In the genomic region with DNA sequence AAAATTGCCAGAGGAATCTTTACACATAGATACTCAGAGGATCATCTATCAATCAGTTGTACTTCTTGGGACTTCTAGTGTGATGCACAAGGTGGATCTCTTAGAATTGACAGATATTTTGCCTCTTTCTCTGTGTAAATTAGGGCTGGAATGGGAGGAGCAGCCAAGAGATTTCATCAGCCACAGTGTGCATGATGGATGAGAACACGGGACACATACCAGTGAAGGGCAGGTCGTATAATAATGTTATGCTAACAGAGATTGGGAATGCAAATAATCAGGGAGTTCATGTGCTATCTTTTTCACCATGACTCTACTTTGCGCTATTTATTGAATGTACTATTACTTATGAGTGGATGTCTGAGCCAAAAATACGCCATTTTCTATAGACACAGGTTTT, we compare ENCODE assay signal across 2 cellular contexts.
TF ChIP-seq lines count a peak whose summit lies in the region.

No MANE protein-coding gene starts in this region.

TF ChIP-seq in SK-N-SH, 30 proteins besides CTCF, POLR2A, EP300 and RAD21 (continued from another document):
- TF ChIP-seq EZH2phosphoT487 (IDR thresholded peaks at IDR 0.05; ENCODE audit: borderline replicate concordance, low read depth) (no peak), POLR2AphosphoS5 (IDR thresholded peaks at IDR 0.05; ENCODE audit: low read depth, low read length) (no peak), RCOR1 (IDR thresholded peaks at IDR 0.05; ENCODE audit: low read length) (no peak), TEAD4 (IDR thresholded peaks at IDR 0.05; ENCODE audit: borderline replicate concordance, insufficient read depth) (no peak), ELF1 (IDR thresholded peaks at IDR 0.05) (no peak)
- TF ChIP-seq, protein P1, sequence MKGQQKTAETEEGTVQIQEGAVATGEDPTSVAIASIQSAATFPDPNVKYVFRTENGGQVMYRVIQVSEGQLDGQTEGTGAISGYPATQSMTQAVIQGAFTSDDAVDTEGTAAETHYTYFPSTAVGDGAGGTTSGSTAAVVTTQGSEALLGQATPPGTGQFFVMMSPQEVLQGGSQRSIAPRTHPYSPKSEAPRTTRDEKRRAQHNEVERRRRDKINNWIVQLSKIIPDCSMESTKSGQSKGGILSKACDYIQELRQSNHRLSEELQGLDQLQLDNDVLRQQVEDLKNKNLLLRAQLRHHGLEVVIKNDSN (IDR thresholded peaks at IDR 0.05; ENCODE audit: borderline replicate concordance, low read depth) = no peak
- TF ChIP-seq, protein P2, sequence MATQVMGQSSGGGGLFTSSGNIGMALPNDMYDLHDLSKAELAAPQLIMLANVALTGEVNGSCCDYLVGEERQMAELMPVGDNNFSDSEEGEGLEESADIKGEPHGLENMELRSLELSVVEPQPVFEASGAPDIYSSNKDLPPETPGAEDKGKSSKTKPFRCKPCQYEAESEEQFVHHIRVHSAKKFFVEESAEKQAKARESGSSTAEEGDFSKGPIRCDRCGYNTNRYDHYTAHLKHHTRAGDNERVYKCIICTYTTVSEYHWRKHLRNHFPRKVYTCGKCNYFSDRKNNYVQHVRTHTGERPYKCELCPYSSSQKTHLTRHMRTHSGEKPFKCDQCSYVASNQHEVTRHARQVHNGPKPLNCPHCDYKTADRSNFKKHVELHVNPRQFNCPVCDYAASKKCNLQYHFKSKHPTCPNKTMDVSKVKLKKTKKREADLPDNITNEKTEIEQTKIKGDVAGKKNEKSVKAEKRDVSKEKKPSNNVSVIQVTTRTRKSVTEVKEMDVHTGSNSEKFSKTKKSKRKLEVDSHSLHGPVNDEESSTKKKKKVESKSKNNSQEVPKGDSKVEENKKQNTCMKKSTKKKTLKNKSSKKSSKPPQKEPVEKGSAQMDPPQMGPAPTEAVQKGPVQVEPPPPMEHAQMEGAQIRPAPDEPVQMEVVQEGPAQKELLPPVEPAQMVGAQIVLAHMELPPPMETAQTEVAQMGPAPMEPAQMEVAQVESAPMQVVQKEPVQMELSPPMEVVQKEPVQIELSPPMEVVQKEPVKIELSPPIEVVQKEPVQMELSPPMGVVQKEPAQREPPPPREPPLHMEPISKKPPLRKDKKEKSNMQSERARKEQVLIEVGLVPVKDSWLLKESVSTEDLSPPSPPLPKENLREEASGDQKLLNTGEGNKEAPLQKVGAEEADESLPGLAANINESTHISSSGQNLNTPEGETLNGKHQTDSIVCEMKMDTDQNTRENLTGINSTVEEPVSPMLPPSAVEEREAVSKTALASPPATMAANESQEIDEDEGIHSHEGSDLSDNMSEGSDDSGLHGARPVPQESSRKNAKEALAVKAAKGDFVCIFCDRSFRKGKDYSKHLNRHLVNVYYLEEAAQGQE (IDR thresholded peaks at IDR 0.05; ENCODE audit: low read depth, low read length) = no peak
- TF ChIP-seq, protein P3, sequence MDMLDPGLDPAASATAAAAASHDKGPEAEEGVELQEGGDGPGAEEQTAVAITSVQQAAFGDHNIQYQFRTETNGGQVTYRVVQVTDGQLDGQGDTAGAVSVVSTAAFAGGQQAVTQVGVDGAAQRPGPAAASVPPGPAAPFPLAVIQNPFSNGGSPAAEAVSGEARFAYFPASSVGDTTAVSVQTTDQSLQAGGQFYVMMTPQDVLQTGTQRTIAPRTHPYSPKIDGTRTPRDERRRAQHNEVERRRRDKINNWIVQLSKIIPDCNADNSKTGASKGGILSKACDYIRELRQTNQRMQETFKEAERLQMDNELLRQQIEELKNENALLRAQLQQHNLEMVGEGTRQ (IDR thresholded peaks at IDR 0.05; ENCODE audit: borderline replicate concordance, low read depth, low read length) = no peak

TF ChIP-seq in GM23338, 12 proteins besides CTCF, POLR2A, EP300 and RAD21 (continued from another document):
- TF ChIP-seq, protein P4, sequence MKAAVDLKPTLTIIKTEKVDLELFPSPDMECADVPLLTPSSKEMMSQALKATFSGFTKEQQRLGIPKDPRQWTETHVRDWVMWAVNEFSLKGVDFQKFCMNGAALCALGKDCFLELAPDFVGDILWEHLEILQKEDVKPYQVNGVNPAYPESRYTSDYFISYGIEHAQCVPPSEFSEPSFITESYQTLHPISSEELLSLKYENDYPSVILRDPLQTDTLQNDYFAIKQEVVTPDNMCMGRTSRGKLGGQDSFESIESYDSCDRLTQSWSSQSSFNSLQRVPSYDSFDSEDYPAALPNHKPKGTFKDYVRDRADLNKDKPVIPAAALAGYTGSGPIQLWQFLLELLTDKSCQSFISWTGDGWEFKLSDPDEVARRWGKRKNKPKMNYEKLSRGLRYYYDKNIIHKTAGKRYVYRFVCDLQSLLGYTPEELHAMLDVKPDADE (IDR thresholded peaks at IDR 0.05) = no peak
- TF ChIP-seq ZNF331 (CRISPR knock-in tag; IDR thresholded peaks at IDR 0.05; ENCODE audit: low read depth) (no peak), STAT1 (IDR thresholded peaks at IDR 0.05; ENCODE audit: unreplicated experiment) (no peak), POLR2AphosphoS5 (IDR thresholded peaks at IDR 0.05; ENCODE audit: low read depth) (no peak), CREB1 (CRISPR knock-in tag; IDR thresholded peaks at IDR 0.05; ENCODE audit: low read depth) (no peak), ZNF114 (CRISPR knock-in tag; IDR thresholded peaks at IDR 0.05) (no peak), JUNB (IDR thresholded peaks at IDR 0.05; ENCODE audit: unreplicated experiment) (no peak)
- TF ChIP-seq, protein P5, sequence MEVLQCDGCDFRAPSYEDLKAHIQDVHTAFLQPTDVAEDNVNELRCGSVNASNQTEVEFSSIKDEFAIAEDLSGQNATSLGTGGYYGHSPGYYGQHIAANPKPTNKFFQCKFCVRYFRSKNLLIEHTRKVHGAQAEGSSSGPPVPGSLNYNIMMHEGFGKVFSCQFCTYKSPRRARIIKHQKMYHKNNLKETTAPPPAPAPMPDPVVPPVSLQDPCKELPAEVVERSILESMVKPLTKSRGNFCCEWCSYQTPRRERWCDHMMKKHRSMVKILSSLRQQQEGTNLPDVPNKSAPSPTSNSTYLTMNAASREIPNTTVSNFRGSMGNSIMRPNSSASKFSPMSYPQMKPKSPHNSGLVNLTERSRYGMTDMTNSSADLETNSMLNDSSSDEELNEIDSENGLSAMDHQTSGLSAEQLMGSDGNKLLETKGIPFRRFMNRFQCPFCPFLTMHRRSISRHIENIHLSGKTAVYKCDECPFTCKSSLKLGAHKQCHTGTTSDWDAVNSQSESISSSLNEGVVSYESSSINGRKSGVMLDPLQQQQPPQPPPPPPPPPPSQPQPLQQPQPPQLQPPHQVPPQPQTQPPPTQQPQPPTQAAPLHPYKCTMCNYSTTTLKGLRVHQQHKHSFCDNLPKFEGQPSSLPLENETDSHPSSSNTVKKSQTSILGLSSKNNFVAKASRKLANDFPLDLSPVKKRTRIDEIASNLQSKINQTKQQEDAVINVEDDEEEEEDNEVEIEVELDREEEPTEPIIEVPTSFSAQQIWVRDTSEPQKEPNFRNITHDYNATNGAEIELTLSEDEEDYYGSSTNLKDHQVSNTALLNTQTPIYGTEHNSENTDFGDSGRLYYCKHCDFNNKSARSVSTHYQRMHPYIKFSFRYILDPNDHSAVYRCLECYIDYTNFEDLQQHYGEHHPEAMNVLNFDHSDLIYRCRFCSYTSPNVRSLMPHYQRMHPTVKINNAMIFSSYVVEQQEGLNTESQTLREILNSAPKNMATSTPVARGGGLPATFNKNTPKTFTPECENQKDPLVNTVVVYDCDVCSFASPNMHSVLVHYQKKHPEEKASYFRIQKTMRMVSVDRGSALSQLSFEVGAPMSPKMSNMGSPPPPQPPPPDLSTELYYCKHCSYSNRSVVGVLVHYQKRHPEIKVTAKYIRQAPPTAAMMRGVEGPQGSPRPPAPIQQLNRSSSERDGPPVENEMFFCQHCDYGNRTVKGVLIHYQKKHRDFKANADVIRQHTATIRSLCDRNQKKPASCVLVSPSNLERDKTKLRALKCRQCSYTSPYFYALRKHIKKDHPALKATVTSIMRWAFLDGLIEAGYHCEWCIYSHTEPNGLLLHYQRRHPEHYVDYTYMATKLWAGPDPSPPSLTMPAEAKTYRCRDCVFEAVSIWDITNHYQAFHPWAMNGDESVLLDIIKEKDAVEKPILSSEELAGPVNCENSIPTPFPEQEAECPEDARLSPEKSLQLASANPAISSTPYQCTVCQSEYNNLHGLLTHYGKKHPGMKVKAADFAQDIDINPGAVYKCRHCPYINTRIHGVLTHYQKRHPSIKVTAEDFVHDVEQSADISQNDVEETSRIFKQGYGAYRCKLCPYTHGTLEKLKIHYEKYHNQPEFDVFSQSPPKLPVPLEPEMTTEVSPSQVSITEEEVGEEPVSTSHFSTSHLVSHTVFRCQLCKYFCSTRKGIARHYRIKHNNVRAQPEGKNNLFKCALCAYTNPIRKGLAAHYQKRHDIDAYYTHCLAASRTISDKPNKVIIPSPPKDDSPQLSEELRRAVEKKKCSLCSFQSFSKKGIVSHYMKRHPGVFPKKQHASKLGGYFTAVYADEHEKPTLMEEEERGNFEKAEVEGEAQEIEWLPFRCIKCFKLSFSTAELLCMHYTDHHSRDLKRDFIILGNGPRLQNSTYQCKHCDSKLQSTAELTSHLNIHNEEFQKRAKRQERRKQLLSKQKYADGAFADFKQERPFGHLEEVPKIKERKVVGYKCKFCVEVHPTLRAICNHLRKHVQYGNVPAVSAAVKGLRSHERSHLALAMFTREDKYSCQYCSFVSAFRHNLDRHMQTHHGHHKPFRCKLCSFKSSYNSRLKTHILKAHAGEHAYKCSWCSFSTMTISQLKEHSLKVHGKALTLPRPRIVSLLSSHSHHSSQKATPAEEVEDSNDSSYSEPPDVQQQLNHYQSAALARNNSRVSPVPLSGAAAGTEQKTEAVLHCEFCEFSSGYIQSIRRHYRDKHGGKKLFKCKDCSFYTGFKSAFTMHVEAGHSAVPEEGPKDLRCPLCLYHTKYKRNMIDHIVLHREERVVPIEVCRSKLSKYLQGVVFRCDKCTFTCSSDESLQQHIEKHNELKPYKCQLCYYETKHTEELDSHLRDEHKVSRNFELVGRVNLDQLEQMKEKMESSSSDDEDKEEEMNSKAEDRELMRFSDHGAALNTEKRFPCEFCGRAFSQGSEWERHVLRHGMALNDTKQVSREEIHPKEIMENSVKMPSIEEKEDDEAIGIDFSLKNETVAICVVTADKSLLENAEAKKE (CRISPR knock-in tag; IDR thresholded peaks at IDR 0.05) = no peak
- TF ChIP-seq, protein P2 (IDR thresholded peaks at IDR 0.05; ENCODE audit: unreplicated experiment) = no peak
TF ChIP-seq in GM23338: peak in this region for 0.
